1 cellular context compared by ENCODE assay signal in genomic region chr10:26861326-26861998, GRCh38.
TF ChIP-seq lines count a peak whose summit lies in the region.

No MANE protein-coding gene starts in this region.

TF ChIP-seq in H1, 55 proteins besides CTCF, POLR2A, EP300 and RAD21:
- no peak for TF ChIP-seq NRF1 (IDR thresholded peaks at IDR 0.05; ENCODE audit: low read depth, low read length)
- TF ChIP-seq BACH1 (IDR thresholded peaks at IDR 0.05; ENCODE audit: low read length): no peak
- no peak for TF ChIP-seq BRCA1 (IDR thresholded peaks at IDR 0.05; ENCODE audit: low read depth, low read length)
- no peak for TF ChIP-seq JUND (IDR thresholded peaks at IDR 0.05; ENCODE audit: low read length)
- TF ChIP-seq MAX (IDR thresholded peaks at IDR 0.05): no peak
- no peak for TF ChIP-seq SIRT6 (IDR thresholded peaks at IDR 0.05; ENCODE audit: low read length)
- no peak for TF ChIP-seq SIX5 (IDR thresholded peaks at IDR 0.05; ENCODE audit: low read depth, low read length)
- TF ChIP-seq CHD7 (IDR thresholded peaks at IDR 0.05; ENCODE audit: insufficient replicate concordance, low read length): no peak
- TF ChIP-seq SIN3A (conservative IDR thresholded peaks at IDR 0.05 in 1 of 2, IDR thresholded peaks at IDR 0.05 in 1 of 2; ENCODE audit: low read depth in 1 of 2, low read length in 2 of 2): no peak
- TF ChIP-seq RFX5 (IDR thresholded peaks at IDR 0.05; ENCODE audit: borderline replicate concordance, low read depth, low read length): no peak
- no peak for TF ChIP-seq SUZ12 (IDR thresholded peaks at IDR 0.05; ENCODE audit: low read length)
- TF ChIP-seq TAF1 (IDR thresholded peaks at IDR 0.05; ENCODE audit: low read depth, low read length): no peak
- TF ChIP-seq CBX5 (IDR thresholded peaks at IDR 0.05; ENCODE audit: low read depth, low read length): no peak
- no peak for TF ChIP-seq MAFK (IDR thresholded peaks at IDR 0.05; ENCODE audit: low read depth, low read length)
- no peak for TF ChIP-seq TBP (IDR thresholded peaks at IDR 0.05; ENCODE audit: low read depth, low read length)
- TF ChIP-seq TEAD4 (IDR thresholded peaks at IDR 0.05; ENCODE audit: low read depth, low read length): no peak
- TF ChIP-seq E2F6 (IDR thresholded peaks at IDR 0.05): no peak
